17 cellular contexts compared by ENCODE assay signal in the genomic region with DNA sequence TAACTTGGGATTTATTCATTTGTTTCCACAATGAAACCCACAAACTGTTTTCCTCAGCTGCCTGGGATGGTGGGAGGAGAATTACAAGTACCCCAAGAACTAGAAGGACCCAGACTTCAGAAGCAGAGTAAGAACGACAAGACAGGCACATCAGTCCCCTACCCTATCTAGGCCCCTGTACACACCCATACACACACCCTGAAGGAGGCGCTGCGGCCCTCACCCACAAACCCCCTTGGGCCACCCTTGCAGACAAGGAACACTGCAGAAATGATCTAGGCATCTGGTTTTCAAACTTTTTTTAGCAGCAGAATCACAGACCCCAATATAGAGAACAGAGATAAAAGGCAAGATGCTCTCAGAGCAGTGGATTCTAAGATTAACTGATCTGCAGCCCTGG. TPM values are rescaled to one million over a fixed set of nuclear protein-coding genes. Genes with fewer than 3 reads are reported as not detected.
DNase-seq lines count a peak whose midpoint lies in the region; ATAC-seq, FAIRE-seq and TF ChIP-seq lines count a peak whose summit lies in the region.
"Had no signal": no experiment of that assay in that cellular context is flagged by ENCODE, and none has a peak within 500 bp of the region (broad histone marks: within the 10 kb centered on the region; RNA-seq: fewer than 3 reads in every experiment).

No MANE protein-coding gene starts in this region.

- H3K9me3 ChIP-seq in DND-41 (ENCODE audit: insufficient read depth, low read length, severe bottlenecking) (no peaks in the 10 kb centered on the region), keratinocyte (ENCODE audit: control insufficient read depth, low read depth, low read length) (no peaks in the 10 kb centered on the region)
- H3K9me3 ChIP-seq: BLaER1 treated with 17β-estradiol and CSF1 and Interleukin-3, amounts not matched to agents 10 nM and 100 nM; stomach had no signal

- H3K4me1 Mint-ChIP-seq in stimulated activated naive B cell treated with anti-CD40 and anti-IgM and Interleukin-4, amounts not matched to agents 10 μg/mL and 1 μg/mL and 100 μg/mL, for 72 hours, result peaks cover 7 to 10% of the 10 kb centered on the region in 2 donors

- H3K4me1 ChIP-seq in DND-41 (ENCODE audit: insufficient read depth, low read length) (no peaks in the 10 kb centered on the region), keratinocyte (ENCODE audit: control insufficient read depth, extremely low read depth, insufficient read depth, low read length) (peaks cover 7% of the 10 kb centered on the region)

- no peaks in the 10 kb centered on the region for H3K9me1 ChIP-seq in keratinocyte (ENCODE audit: control insufficient read depth, extremely low read depth, insufficient read depth, low read length)

- H3K4me3 Mint-ChIP-seq in stimulated activated naive B cell treated with anti-CD40 and anti-IgM and Interleukin-4, amounts not matched to agents 10 μg/mL and 1 μg/mL and 100 μg/mL, for 72 hours, result no peak overlapping the region

- H3K27me3 ChIP-seq in DND-41 (ENCODE audit: insufficient read depth, low read length, poor library complexity), result no peaks in the 10 kb centered on the region
- no peaks in the 10 kb centered on the region for H3K27me3 ChIP-seq in keratinocyte (ENCODE audit: control insufficient read depth, extremely low read depth, insufficient read depth, low read length)
- H3K27me3 ChIP-seq: BLaER1 treated with 17β-estradiol and CSF1 and Interleukin-3, amounts not matched to agents 10 nM and 100 nM; stomach had no signal

- H3K27ac ChIP-seq in DND-41 (ENCODE audit: low read length) (no peak overlapping the region), keratinocyte (ENCODE audit: control insufficient read depth, insufficient read depth, low read length) (no peak overlapping the region)
- H3K27ac ChIP-seq: BLaER1 treated with 17β-estradiol and CSF1 and Interleukin-3, amounts not matched to agents 10 nM and 100 nM; stomach had no signal

- no peak overlapping the region for H3K27ac Mint-ChIP-seq in stimulated activated naive B cell treated with anti-CD40 and anti-IgM and Interleukin-4, amounts not matched to agents 10 μg/mL and 1 μg/mL and 100 μg/mL, for 72 hours

- H3K27me3 Mint-ChIP-seq in stimulated activated naive B cell treated with anti-CD40 and anti-IgM and Interleukin-4, amounts not matched to agents 10 μg/mL and 1 μg/mL and 100 μg/mL, for 72 hours, result no peaks in the 10 kb centered on the region

- 0 out of 2 replicates have a peak, but pooled peaks cover 2% of the 10 kb centered on the region for H3K79me2 ChIP-seq in DND-41 (ENCODE audit: insufficient read depth, low read length)
- H3K79me2 ChIP-seq in keratinocyte (ENCODE audit: control insufficient read depth, insufficient read depth, low read length), result peaks cover 50% of the 10 kb centered on the region

- H3K36me3 Mint-ChIP-seq in stimulated activated naive B cell treated with anti-CD40 and anti-IgM and Interleukin-4, amounts not matched to agents 10 μg/mL and 1 μg/mL and 100 μg/mL, for 72 hours, result no peaks in the 10 kb centered on the region

- FAIRE-seq in keratinocyte (lab: Jason Lieb, UNC), result no peak
- FAIRE-seq: TTC549 had no signal

- H3K9ac ChIP-seq in DND-41 (ENCODE audit: low read depth, low read length) (no peak overlapping the region), keratinocyte (ENCODE audit: control insufficient read depth, extremely low read depth, insufficient read depth, low read length) (no peak overlapping the region)
- H3K9ac ChIP-seq: BLaER1 treated with 17β-estradiol and CSF1 and Interleukin-3, amounts not matched to agents 10 nM and 100 nM had no signal

- dilution Hi-C loops in keratinocyte (cut with MboI; ENCODE audit: extremely low pct_ligation_motif_present, low sequenced_read_pairs), result no loop called here

- H4K20me1 ChIP-seq in DND-41 (ENCODE audit: insufficient read depth, low read length) (peaks cover 61% of the 10 kb centered on the region), keratinocyte (ENCODE audit: control insufficient read depth, extremely low read depth, insufficient read depth, low read length) (no peaks in the 10 kb centered on the region)

- H3K4me3 ChIP-seq in DND-41 (ENCODE audit: low read depth in 1 of 2, low read length in 2 of 2) (no peak overlapping the region), GM12875 (ENCODE audit: low read depth, low read length) (no peak overlapping the region), keratinocyte (ENCODE audit: control insufficient read depth in 2 of 3, extremely low read depth in 1 of 3, insufficient read depth in 2 of 3, low read depth in 1 of 3, low read length in 3 of 3) (no peak overlapping the region)
- H3K4me3 ChIP-seq: BLaER1 treated with 17β-estradiol and CSF1 and Interleukin-3, amounts not matched to agents 10 nM and 100 nM; smooth muscle cell; stomach had no signal

- peak; percentile 23 for TF ChIP-seq CTCF in DND-41 (IDR thresholded peaks at IDR 0.05; ENCODE audit: borderline replicate concordance, extremely low read depth, low read length, poor library complexity, severe bottlenecking)
- 0 out of 2 replicates have a peak, but pooled peaks have one; percentile 12 for TF ChIP-seq CTCF in GM12875 (IDR thresholded peaks at IDR 0.05; ENCODE audit: borderline replicate concordance, insufficient read depth, low read depth, low read length)
- peak in 2 of 3 experiments; percentile 23 to 45 for TF ChIP-seq CTCF in keratinocyte (optimal IDR thresholded peaks at IDR 0.05 in 1 of 3, IDR thresholded peaks at IDR 0.05 in 1 of 3, conservative IDR thresholded peaks at IDR 0.05 in 1 of 3; ENCODE audit: extremely low read depth in 1 of 3, insufficient read depth in 2 of 3, low read length in 3 of 3)

- H3K9me3 Mint-ChIP-seq in stimulated activated naive B cell treated with anti-CD40 and anti-IgM and Interleukin-4, amounts not matched to agents 10 μg/mL and 1 μg/mL and 100 μg/mL, for 72 hours, result no peaks in the 10 kb centered on the region

- ATAC-seq in DND-41 (ENCODE audit: insufficient read depth, low read depth), result no peak
- ATAC-seq in HG03442 (IDR thresholded peaks at IDR 0.05; ENCODE audit: unreplicated experiment), result no peak
- ATAC-seq in stimulated activated naive B cell treated with anti-CD40 and anti-IgM and Interleukin-4, amounts not matched to agents 10 μg/mL and 1 μg/mL and 100 μg/mL, for 72 hours (replicated peaks), result no peak

- no peak overlapping the region for H3K4me2 ChIP-seq in DND-41 (ENCODE audit: insufficient read depth, low read length)
- no peak overlapping the region for H3K4me2 ChIP-seq in keratinocyte (ENCODE audit: control insufficient read depth, extremely low read depth, insufficient read depth, low read depth, low read length)
- H3K4me2 ChIP-seq: BLaER1 treated with 17β-estradiol and CSF1 and Interleukin-3, amounts not matched to agents 10 nM and 100 nM; smooth muscle cell had no signal

- DNase-seq in DND-41, result no peak
- peak; percentile 56 for DNase-seq in activated CD8-positive, alpha-beta memory T cell treated with anti-CD3 and anti-CD28 coated beads, Interleukin-2, amount 50 U/mL, for 48 hours
- no peak for DNase-seq in keratinocyte (ENCODE audit: low read depth, low spot score)
- DNase-seq in OCI-M2 (lab: John Stamatoyannopoulos, UW; ENCODE audit: unreplicated experiment), result no peak
- DNase-seq in stimulated activated naive B cell treated with anti-CD40 and anti-IgM and Interleukin-4, amounts not matched to agents 10 μg/mL and 1 μg/mL and 100 μg/mL, for 72 hours, result no peak
- DNase-seq: amniotic stem cell, DMS79 treated with DMSO at 0.1 percent for 48 hours, head of caudate nucleus, KG1, NCI-H1436, NCI-H226, stomach had no signal

- no peak overlapping the region for H2AFZ ChIP-seq in DND-41 (ENCODE audit: low read depth, low read length)
- no peak overlapping the region for H2AFZ ChIP-seq in keratinocyte (ENCODE audit: control insufficient read depth, low read length)

- H3K36me3 ChIP-seq in DND-41 (ENCODE audit: insufficient read depth, low read length), result no peaks in the 10 kb centered on the region
- H3K36me3 ChIP-seq in keratinocyte (ENCODE audit: control insufficient read depth in 2 of 2, extremely low read depth in 1 of 2, insufficient read depth in 2 of 2, low read length in 2 of 2), result peaks cover 0 to 3% of the 10 kb centered on the region in 2 experiments
- H3K36me3 ChIP-seq: stomach had no signal

RNA-seq across cellular contexts. Expression of gene TRERF1, which starts 55.0 kb away (rescaled TPM):
- 3.2 to 4.8 TPM (median 4.5 TPM) in 3 replicates for polyA plus RNA-seq in keratinocyte
- 2.0 TPM for polyA plus RNA-seq in keratinocyte (2011; ENCODE audit: low read depth)
- 3.3 TPM in 2 replicates for polyA plus RNA-seq in keratinocyte (2011; cell fraction: cytosol; rRNA removed)
- 12.0 and 14.6 TPM in 2 replicates for polyA plus RNA-seq in keratinocyte (2011; cell fraction: nucleus; rRNA removed)
- polyA plus RNA-seq in keratinocyte (2012; ENCODE audit: low replicate concordance), result 2.4 and 6.4 TPM in 2 replicates
- 5.4 to 18.3 TPM (median 9.5 TPM) in 3 replicates for polyA minus RNA-seq in keratinocyte
- 3.8 TPM for polyA minus RNA-seq in keratinocyte (2011; cell fraction: cytosol; rRNA and poly(A)+ RNA removed)
- polyA minus RNA-seq in keratinocyte (2011; cell fraction: nucleus; rRNA and poly(A)+ RNA removed), result 8.7 and 14.2 TPM in 2 replicates
